ENCODE assay signal across 7 cellular contexts in the genomic region with DNA sequence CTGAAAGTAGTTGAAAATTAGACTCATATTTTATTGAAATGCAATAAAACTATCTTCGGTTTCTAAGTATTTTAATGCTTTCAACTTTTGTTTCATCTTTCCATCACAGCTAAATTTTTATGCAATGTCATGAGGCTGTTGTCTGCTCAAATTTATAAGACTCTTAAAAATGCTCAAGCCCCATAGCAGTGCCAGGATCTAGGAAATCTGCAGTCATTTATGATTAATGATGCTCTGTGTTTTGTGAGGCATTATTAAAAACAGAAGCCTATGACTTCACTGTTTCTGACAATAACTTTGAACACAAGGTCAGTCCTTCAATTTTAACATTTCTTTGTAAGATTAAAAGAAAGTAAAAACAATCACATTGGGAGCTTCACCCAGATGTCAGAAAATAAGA.
"Had no signal": no experiment of that assay in that cellular context is flagged by ENCODE, and none has a peak within 500 bp of the region (broad histone marks: within the 10 kb centered on the region; RNA-seq: fewer than 3 reads in every experiment).

No MANE protein-coding gene starts in this region.

- FAIRE-seq: HTR-8/SVneo had no signal

- H3K27ac ChIP-seq: GM23248 had no signal

- DNase-seq: GM23248, GOT3, H7, KBM-7 had no signal

- H3K9me3 ChIP-seq: HAP-1 had no signal

- H3K4me3 ChIP-seq: GM23248, HAP-1 had no signal

- H2AFZ ChIP-seq: GM23248 had no signal

- H3K9ac ChIP-seq: GM23248 had no signal

- H3K36me3 ChIP-seq: HAP-1 had no signal

- ATAC-seq: HCT116 had no signal
